In genomic region chr3:52046186-52046913, GRCh38 we compare ENCODE assay signal across 8 cellular contexts. TPM values are rescaled to one million over a fixed set of nuclear protein-coding genes. Genes with fewer than 3 reads are reported as not detected.
DNase-seq lines count a peak whose midpoint lies in the region; ATAC-seq and TF ChIP-seq lines count a peak whose summit lies in the region.

No MANE protein-coding gene starts in this region.

- DNase-seq in A172 (ENCODE audit: low spot score): peak; percentile 96
- DNase-seq in HT1080 (ENCODE audit: low read depth): peak; percentile 97
- DNase-seq in choroid plexus epithelial cell (ENCODE audit: low read depth): peak; percentile 89
- DNase-seq in lower lobe of right lung: no peak
- DNase-seq in GM13976 (ENCODE audit: low spot score): no peak
- DNase-seq in activated T-cell treated with anti-CD3 and anti-CD28 coated beads, Interleukin-2, amount 50 U/mL, for 48 hours: no peak

- intact Hi-C loops in lower lobe of right lung (cut with DNase I): no loop called here

- H3K36me3 ChIP-seq in lower lobe of right lung: peaks cover 35% of the 10 kb centered on the region

- H3K27me3 ChIP-seq in lower lobe of right lung (ENCODE audit: low read depth): no peaks in the 10 kb centered on the region

- ATAC-seq in lower lobe of right lung (peak; percentile 44 to 67), HG02852 (IDR thresholded peaks at IDR 0.05; ENCODE audit: unreplicated experiment) (no peak), GM18511 (IDR thresholded peaks at IDR 0.05; ENCODE audit: unreplicated experiment) (no peak)

- H3K4me3 ChIP-seq in choroid plexus epithelial cell (ENCODE audit: low read depth, low read length): no peak overlapping the region
- no peak overlapping the region for H3K4me3 ChIP-seq in lower lobe of right lung

- in situ Hi-C loops in GM13976 (cut with MboI; ENCODE audit: low sequenced_read_pairs, unreplicated experiment): no loop called here

- H3K27ac ChIP-seq in lower lobe of right lung: peak overlapping the region; percentile 79

- TF ChIP-seq CTCF in choroid plexus epithelial cell (conservative IDR thresholded peaks at IDR 0.05; ENCODE audit: low read depth, low read length) (no peak), lower lobe of right lung (IDR thresholded peaks at IDR 0.05) (no peak), GM13976 (IDR thresholded peaks at IDR 0.05; ENCODE audit: borderline replicate concordance, control extremely low read depth, extremely low read depth, insufficient read depth, missing control alignments) (no peak)

- peaks cover 63% of the 10 kb centered on the region for H3K4me1 ChIP-seq in lower lobe of right lung

- H3K9me3 ChIP-seq in lower lobe of right lung: no peaks in the 10 kb centered on the region

RNA-seq across cellular contexts. Expression of gene DUSP7, which starts 10.0 kb away (rescaled TPM):
- total RNA-seq in A172 (2014; rRNA removed; shearing (Covaris generic)): 14.1 and 16.3 TPM in 2 replicates
- total RNA-seq in HT1080 (2014; rRNA removed; shearing (Covaris generic)): 31.9 and 39.9 TPM in 2 replicates
- 25.3 and 26.9 TPM in 2 replicates for polyA plus RNA-seq in HT1080 (2015; cell fraction: cytosol; rRNA removed)
- polyA plus RNA-seq in HT1080 (2015; cell fraction: nucleus; rRNA removed): 16.4 and 17.2 TPM in 2 replicates
- 28.8 TPM for total RNA-seq in lower lobe of right lung

RNA-seq across cellular contexts. Expression of gene RPL29, which starts 50.7 kb away (rescaled TPM):
- 704 and 1,100 TPM in 2 replicates for total RNA-seq in A172 (2014; rRNA removed; shearing (Covaris generic))
- 1,388 and 1,455 TPM in 2 replicates for total RNA-seq in HT1080 (2014; rRNA removed; shearing (Covaris generic))
- polyA plus RNA-seq in HT1080 (2015; cell fraction: cytosol; rRNA removed): 1,897 and 2,150 TPM in 2 replicates
- 718 and 788 TPM in 2 replicates for polyA plus RNA-seq in HT1080 (2015; cell fraction: nucleus; rRNA removed)
- total RNA-seq in lower lobe of right lung: 765 TPM

Comparison
In these comparisons a context has a peak if more than half of its experiments do, and no peak if none do; other contexts are left out.
1. DNase-seq: peak in A172 (single experiment), HT1080 (single experiment) and choroid plexus epithelial cell (single experiment); none in lower lobe of right lung (single experiment), GM13976 (single experiment) and activated T-cell treated with anti-CD3 and anti-CD28 coated beads, Interleukin-2, amount 50 U/mL, for 48 hours (0 of 2).
2. ATAC-seq: peak in lower lobe of right lung (2 of 2); none in HG02852 (single experiment) and GM18511 (single experiment).